Comparison of ENCODE assay signal across 23 cellular contexts in genomic region chr2:70460333-70460732, GRCh38.
DNase-seq lines count a peak whose midpoint lies in the region; TF ChIP-seq lines count a peak whose summit lies in the region.
"Had no signal": no experiment of that assay in that cellular context is flagged by ENCODE, and none has a peak within 500 bp of the region (broad histone marks: within the 10 kb centered on the region; RNA-seq: fewer than 3 reads in every experiment).

No MANE protein-coding gene starts in this region.

- no peaks in the 10 kb centered on the region for H3K9me3 Mint-ChIP-seq in endodermal cell
- H3K9me3 Mint-ChIP-seq: CD14-positive monocyte, T-cell had no signal

- H3K9me2 ChIP-seq in OCI-LY1 (ENCODE audit: low read depth, low read length) (no peaks in the 10 kb centered on the region), hepatocyte (replicated peaks; ENCODE audit: insufficient read depth) (no peaks in the 10 kb centered on the region)

- DNase-seq in H7, result peak; percentile 64
- peak; percentile 80 for DNase-seq in endodermal cell
- peak; percentile 40 for DNase-seq in kidney tubule cell (ENCODE audit: low spot score)
- no peak for DNase-seq in T-helper 9 cell
- no peak for DNase-seq in hepatocyte (ENCODE audit: low spot score)
- no peak for DNase-seq in ureter (ENCODE audit: low spot score)
- no peak for DNase-seq in right atrium auricular region (ENCODE audit: low spot score)
- DNase-seq: activated gamma-delta T cell treated with Interleukin-2 at 50 U/mL for 16 hours, Calu3, foreskin melanocyte, Kasumi-1, kidney, NCI-H1092 treated with DMSO at 0.1 percent for 48 hours, NCI-H2081, NCI-H345, NCI-H82, posterior cingulate gyrus, stomach, T-cell had no signal

- no peaks in the 10 kb centered on the region for H3K79me2 ChIP-seq in OCI-LY1 (ENCODE audit: insufficient read depth, low read length)
- H3K79me2 ChIP-seq in hepatocyte, result no peaks in the 10 kb centered on the region

- WGBS in endodermal cell (ENCODE audit: insufficient coverage in 1 of 2, insufficient read length in 1 of 2), 2 experiments, result 76 to 83% methylated on average over 2 of the region's 3 CpGs
- WGBS in hepatocyte (ENCODE audit: low lambda C conversion rate, missing lambda C conversion rate), result 66% methylated on average over 3 of the region's 3 CpGs

- H3K9me3 ChIP-seq in OCI-LY1 (ENCODE audit: low read length), result no peaks in the 10 kb centered on the region
- H3K9me3 ChIP-seq in endodermal cell (ENCODE audit: control insufficient read depth, low read length), result no peaks in the 10 kb centered on the region
- no peaks in the 10 kb centered on the region for H3K9me3 ChIP-seq in hepatocyte (ENCODE audit: low read depth)
- H3K9me3 ChIP-seq in right atrium auricular region, result no peaks in the 10 kb centered on the region
- H3K9me3 ChIP-seq: stomach, tibial nerve had no signal

- H3K36me3 Mint-ChIP-seq in endodermal cell (ENCODE audit: low read depth), result no peaks in the 10 kb centered on the region
- H3K36me3 Mint-ChIP-seq: CD14-positive monocyte, neural progenitor cell had no signal

- H3K27ac ChIP-seq in OCI-LY1 (ENCODE audit: low read depth, low read length, poor library complexity, severe bottlenecking), result no peak overlapping the region
- H3K27ac ChIP-seq in endodermal cell (ENCODE audit: low read depth, low read length), result no peak overlapping the region
- H3K27ac ChIP-seq in hepatocyte, result no peak overlapping the region
- H3K27ac ChIP-seq in right atrium auricular region, result no peak overlapping the region
- H3K27ac ChIP-seq: neural progenitor cell, stomach, tibial nerve had no signal

- no peak overlapping the region for H3K4me3 Mint-ChIP-seq in endodermal cell
- H3K4me3 Mint-ChIP-seq: CD14-positive monocyte, neural progenitor cell, T-cell had no signal

- no peak overlapping the region for H3K4me3 ChIP-seq in H7 (ENCODE audit: insufficient read depth, low read depth, low read length)
- H3K4me3 ChIP-seq in OCI-LY1 (ENCODE audit: low read depth, low read length, poor library complexity, severe bottlenecking), result no peak overlapping the region
- no peak overlapping the region for H3K4me3 ChIP-seq in endodermal cell (ENCODE audit: low read length)
- no peak overlapping the region for H3K4me3 ChIP-seq in hepatocyte
- H3K4me3 ChIP-seq in right atrium auricular region, result no peak overlapping the region
- H3K4me3 ChIP-seq: neural progenitor cell, stomach, tibial nerve had no signal

- no peak overlapping the region for H2AFZ ChIP-seq in OCI-LY1 (ENCODE audit: low read length)
- H2AFZ ChIP-seq in hepatocyte, result no peak overlapping the region
- H2AFZ ChIP-seq: neural progenitor cell had no signal

- H3K4me1 ChIP-seq in OCI-LY1 (ENCODE audit: insufficient read depth, low read length, severe bottlenecking) (no peaks in the 10 kb centered on the region), endodermal cell (ENCODE audit: control insufficient read depth, insufficient read depth, low read length) (peaks cover 8% of the 10 kb centered on the region), hepatocyte (ENCODE audit: insufficient read depth) (no peaks in the 10 kb centered on the region), right atrium auricular region (no peaks in the 10 kb centered on the region)
- H3K4me1 ChIP-seq: stomach, tibial nerve had no signal

- H3F3A ChIP-seq in OCI-LY1 (ENCODE audit: insufficient read depth, low read length), result no peaks in the 10 kb centered on the region

- no peak overlapping the region for H3K27ac Mint-ChIP-seq in endodermal cell
- H3K27ac Mint-ChIP-seq: CD14-positive monocyte, neural progenitor cell, T-cell had no signal

- H3K27me3 ChIP-seq in H7 (ENCODE audit: control insufficient read depth, insufficient read depth, low read length), result no peaks in the 10 kb centered on the region
- H3K27me3 ChIP-seq in OCI-LY1 (ENCODE audit: insufficient read depth, low read length), result peaks cover 10% of the 10 kb centered on the region
- H3K27me3 ChIP-seq in endodermal cell (ENCODE audit: control insufficient read depth, insufficient read depth, low read length, poor library complexity, severe bottlenecking), result no peaks in the 10 kb centered on the region
- H3K27me3 ChIP-seq in hepatocyte, result peaks cover 5% of the 10 kb centered on the region
- H3K27me3 ChIP-seq in right atrium auricular region, result no peaks in the 10 kb centered on the region
- H3K27me3 ChIP-seq: neural progenitor cell, stomach, tibial nerve had no signal

- no peak overlapping the region for H3K4me2 ChIP-seq in OCI-LY1 (ENCODE audit: low read length)
- no peak overlapping the region for H3K4me2 ChIP-seq in hepatocyte
- H3K4me2 ChIP-seq: neural progenitor cell had no signal

- TF ChIP-seq CTCF in OCI-LY1 (IDR thresholded peaks at IDR 0.05; ENCODE audit: low read length) (peak; percentile 9; the same call in 1 of the 2 replicates), endodermal cell (conservative IDR thresholded peaks at IDR 0.05) (peak; percentile 74), hepatocyte (IDR thresholded peaks at IDR 0.05; ENCODE audit: poor library complexity) (no peak), right atrium auricular region (IDR thresholded peaks at IDR 0.05) (no peak)

- H4K20me1 ChIP-seq in OCI-LY1 (ENCODE audit: insufficient read depth, low read length), result no peaks in the 10 kb centered on the region
- H4K20me1 ChIP-seq in hepatocyte (ENCODE audit: insufficient read depth, poor library complexity, severe bottlenecking), result no peaks in the 10 kb centered on the region

- peaks cover 37% of the 10 kb centered on the region for H3K4me1 Mint-ChIP-seq in endodermal cell
- H3K4me1 Mint-ChIP-seq: CD14-positive monocyte had no signal

- H3K36me3 ChIP-seq in H7 (replicated peaks; ENCODE audit: control insufficient read depth, insufficient read depth, low read length), result no peaks in the 10 kb centered on the region
- no peaks in the 10 kb centered on the region for H3K36me3 ChIP-seq in OCI-LY1 (ENCODE audit: insufficient read depth, low read length)
- no peaks in the 10 kb centered on the region for H3K36me3 ChIP-seq in endodermal cell (ENCODE audit: control insufficient read depth, insufficient read depth, low read length)
- H3K36me3 ChIP-seq in hepatocyte (replicated peaks; ENCODE audit: insufficient read depth, low read depth), result no peaks in the 10 kb centered on the region
- no peaks in the 10 kb centered on the region for H3K36me3 ChIP-seq in right atrium auricular region
- H3K36me3 ChIP-seq: neural progenitor cell, tibial nerve had no signal

- no peak overlapping the region for H3K9ac ChIP-seq in OCI-LY1 (ENCODE audit: low read length)
- H3K9ac ChIP-seq in endodermal cell (ENCODE audit: extremely low read depth, low read length, poor library complexity, severe bottlenecking), result no peak overlapping the region
- H3K9ac ChIP-seq: neural progenitor cell had no signal

- no peaks in the 10 kb centered on the region for H3K27me3 Mint-ChIP-seq in endodermal cell (ENCODE audit: insufficient read depth)
- H3K27me3 Mint-ChIP-seq: T-cell had no signal

Comparison
In these comparisons a context has a peak if more than half of its experiments do, and no peak if none do; other contexts are left out.
1. DNase-seq: peak in H7 (single experiment), endodermal cell (single experiment) and kidney tubule cell (single experiment); none in T-helper 9 cell (single experiment), hepatocyte (single experiment), ureter (single experiment) and right atrium auricular region (single experiment).
2. CTCF ChIP-seq: peak in OCI-LY1 (single experiment) and endodermal cell (single experiment); none in hepatocyte (single experiment) and right atrium auricular region (0 of 2).